ENCODE assay signal across 8 cellular contexts in the genomic region with DNA sequence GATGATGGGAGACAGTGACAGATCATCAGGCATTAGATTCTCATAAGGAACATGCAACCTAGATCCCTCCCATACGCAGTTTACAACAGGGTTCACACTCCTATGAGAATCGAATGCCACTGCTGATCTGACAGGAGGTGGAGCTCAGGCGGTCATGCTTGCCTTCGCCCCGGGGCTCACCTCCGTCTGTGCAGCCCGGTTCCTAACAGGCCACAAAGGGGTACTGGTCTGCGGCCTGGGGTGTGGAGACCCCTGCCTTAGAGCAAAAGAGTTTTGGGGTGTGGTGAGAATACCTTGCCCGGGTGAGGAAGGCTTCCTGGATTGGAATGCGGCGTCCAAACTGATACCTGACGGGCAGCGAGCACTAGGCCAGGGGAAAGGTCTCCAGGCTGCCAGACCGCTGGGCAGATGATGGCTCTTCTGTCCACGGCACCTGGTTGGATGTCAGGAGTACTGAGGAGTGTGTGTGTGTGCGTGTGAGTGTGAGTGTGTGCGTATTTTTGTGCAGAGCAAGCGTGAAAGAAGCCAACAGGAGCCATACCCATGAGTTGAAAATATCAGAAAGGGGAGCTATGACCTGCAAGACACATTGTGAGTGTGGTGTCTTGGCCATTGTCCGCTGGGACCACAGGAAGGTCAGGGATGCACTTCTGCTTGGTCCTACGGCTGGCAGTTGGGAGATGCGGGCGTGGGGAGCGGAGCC. TPM values are rescaled to one million over a fixed set of nuclear protein-coding genes. Genes with fewer than 3 reads are reported as not detected.
DNase-seq lines count a peak whose midpoint lies in the region; ATAC-seq and TF ChIP-seq lines count a peak whose summit lies in the region.

No MANE protein-coding gene starts in this region.

- H3K4me1 Mint-ChIP-seq in activated T-cell treated with anti-CD3 and anti-CD28 coated beads, Interleukin-2, amount 50 U/mL, for 4 hours (ENCODE audit: low read depth) = peaks cover 11% of the 10 kb centered on the region
- H3K4me1 Mint-ChIP-seq in T-helper 17 cell = peaks cover 9% of the 10 kb centered on the region

- H3K27ac Mint-ChIP-seq in T-helper 17 cell = peak overlapping the region; percentile 45

- no peaks in the 10 kb centered on the region for H3K27me3 Mint-ChIP-seq in activated T-cell treated with anti-CD3 and anti-CD28 coated beads, Interleukin-2, amount 50 U/mL, for 4 hours (ENCODE audit: low read depth)
- no peaks in the 10 kb centered on the region for H3K27me3 Mint-ChIP-seq in T-helper 17 cell

- H3K36me3 Mint-ChIP-seq in activated T-cell treated with anti-CD3 and anti-CD28 coated beads, Interleukin-2, amount 50 U/mL, for 4 hours (ENCODE audit: insufficient read depth) = no peaks in the 10 kb centered on the region
- no peaks in the 10 kb centered on the region for H3K36me3 Mint-ChIP-seq in T-helper 17 cell (ENCODE audit: low read depth)

- no peak overlapping the region for H3K27ac ChIP-seq in iPS-18a (ENCODE audit: low read length)
- no peak overlapping the region for H3K27ac ChIP-seq in tibial artery

- H3K4me3 ChIP-seq in iPS-18a (ENCODE audit: low read length) = peak overlapping the region; percentile 50
- H3K4me3 ChIP-seq in tibial artery = peak overlapping the region; percentile 50 to 68

- no peaks in the 10 kb centered on the region for H3K9me3 Mint-ChIP-seq in activated T-cell treated with anti-CD3 and anti-CD28 coated beads, Interleukin-2, amount 50 U/mL, for 4 hours

- no peak for TF ChIP-seq CTCF in tibial artery (IDR thresholded peaks at IDR 0.05)

- H3K9me3 ChIP-seq in T-helper 17 cell (ENCODE audit: control insufficient read depth, low read length, poor library complexity, severe bottlenecking) (no peaks in the 10 kb centered on the region), iPS-18a (ENCODE audit: control insufficient read depth, low read depth, low read length) (no peaks in the 10 kb centered on the region), tibial artery (no peaks in the 10 kb centered on the region)

- H3K4me1 ChIP-seq in iPS-18a (ENCODE audit: control insufficient read depth, low read depth, low read length) (no peaks in the 10 kb centered on the region), tibial artery (peaks cover 0 to 7% (median 6%) of the 10 kb centered on the region in 4 donors)

- no peaks in the 10 kb centered on the region for H3K27me3 ChIP-seq in iPS-18a (ENCODE audit: control insufficient read depth, insufficient read depth, low read length)
- no peaks in the 10 kb centered on the region for H3K27me3 ChIP-seq in tibial artery

- H3K9ac ChIP-seq in iPS-18a (ENCODE audit: low read length) = no peak overlapping the region

- intact Hi-C loops in tibial artery (cut with DNase I; ENCODE audit: low total_unique reads) = no loop called here

- H3K36me3 ChIP-seq in iPS-18a (ENCODE audit: control insufficient read depth, low read depth, low read length) = no peaks in the 10 kb centered on the region
- H3K36me3 ChIP-seq in tibial artery = no peaks in the 10 kb centered on the region

- no peak for DNase-seq in activated T-cell treated with anti-CD3 and anti-CD28 coated beads, Interleukin-2, amount 50 U/mL, for 4 hours
- DNase-seq in activated T-cell treated with anti-CD3 and anti-CD28 coated beads, Interleukin-2, amount 50 U/mL, for 1 hour = no peak
- DNase-seq in T-helper 17 cell = no peak
- no peak for DNase-seq in tibial artery
- DNase-seq in LoVo (ENCODE audit: low spot score) = no peak
- no peak for DNase-seq in NCI-H526 (lab: John Stamatoyannopoulos, UW)
- DNase-seq in HK-2 (ENCODE audit: unreplicated experiment) = no peak

- peak in 1 of 2 donors; percentile 3 for ATAC-seq in activated T-cell treated with anti-CD3 and anti-CD28 coated beads, Interleukin-2, amount 50 U/mL, for 4 hours
- no peak for ATAC-seq in T-helper 17 cell

- peak overlapping the region; percentile 76 for H3K4me3 Mint-ChIP-seq in activated T-cell treated with anti-CD3 and anti-CD28 coated beads, Interleukin-2, amount 50 U/mL, for 4 hours
- H3K4me3 Mint-ChIP-seq in T-helper 17 cell = peak overlapping the region; percentile 93

RNA-seq across cellular contexts. Expression of gene ACER2, which starts 55.4 kb away (rescaled TPM):
- under 1 TPM; 0.65 to 0.87 (median 0.76) TPM for total RNA-seq in activated T-cell treated with anti-CD3 and anti-CD28 coated beads, Interleukin-2, amount 50 U/mL, for 4 hours
- 1 to 10 TPM; 1.8 to 7.8 TPM for total RNA-seq in T-helper 17 cell
